ENCODE assay signal across 9 cellular contexts in genomic region chr15:89383635-89384604, GRCh38. TPM values are rescaled to one million over a fixed set of nuclear protein-coding genes. Genes with fewer than 3 reads are reported as not detected.
A peak's percentile ranks its signal among the peaks of the same experiment; 100 is the strongest.
DNase-seq lines count a peak whose midpoint lies in the region; ATAC-seq and TF ChIP-seq lines count a peak whose summit lies in the region.
"Had no signal": no experiment of that assay in that cellular context is flagged by ENCODE, and none has a peak within 500 bp of the region (broad histone marks: within the 10 kb centered on the region; RNA-seq: fewer than 3 reads in every experiment).

No MANE protein-coding gene starts in this region.

- H3K27ac Mint-ChIP-seq in WTC11 = no peak overlapping the region
- H3K27ac Mint-ChIP-seq in effector memory CD8-positive, alpha-beta T cell = no peak overlapping the region
- no peak overlapping the region for H3K27ac Mint-ChIP-seq in activated CD4-positive, alpha-beta T cell treated with anti-CD3 and anti-CD28 coated beads for 36 hours

- peak; percentile 50 for ATAC-seq in WTC11
- ATAC-seq in effector memory CD8-positive, alpha-beta T cell (replicated peaks) = no peak
- ATAC-seq in activated CD4-positive, alpha-beta T cell treated with anti-CD3 and anti-CD28 coated beads for 36 hours = no peak

- peaks cover 33% of the 10 kb centered on the region for H3K4me1 Mint-ChIP-seq in WTC11
- H3K4me1 Mint-ChIP-seq in effector memory CD8-positive, alpha-beta T cell (ENCODE audit: low read depth in 2 of 2) = peaks cover 0 to 2% of the 10 kb centered on the region in 2 donors
- H3K4me1 Mint-ChIP-seq in activated CD4-positive, alpha-beta T cell treated with anti-CD3 and anti-CD28 coated beads for 36 hours = no peaks in the 10 kb centered on the region

- no peaks in the 10 kb centered on the region for H3K9me3 Mint-ChIP-seq in WTC11
- H3K9me3 Mint-ChIP-seq in effector memory CD8-positive, alpha-beta T cell = no peaks in the 10 kb centered on the region
- H3K9me3 Mint-ChIP-seq in activated CD4-positive, alpha-beta T cell treated with anti-CD3 and anti-CD28 coated beads for 36 hours (ENCODE audit: low read depth) = no peaks in the 10 kb centered on the region

- CTCF ChIA-PET in WTC11 (lab: Charles Lee) = interaction anchor here (0.5 to 1.8 kb wide), 6 partner anchors 8 to 111 kb away, joined by 3 to 6 read pairs (median 4); no protein-coding TSS in a partner anchor
- CTCF ChIA-PET in activated CD4-positive, alpha-beta T cell treated with anti-CD3 and anti-CD28 coated beads for 36 hours (lab: Charles Lee) = interaction anchor here (0.6 to 1.2 kb wide), 3 partner anchors 17 to 212 kb away, joined by 3 to 4 read pairs (median 3); no protein-coding TSS in a partner anchor

- H3K36me3 Mint-ChIP-seq in WTC11 = no peaks in the 10 kb centered on the region
- no peaks in the 10 kb centered on the region for H3K36me3 Mint-ChIP-seq in effector memory CD8-positive, alpha-beta T cell (ENCODE audit: insufficient read depth)
- H3K36me3 Mint-ChIP-seq in activated CD4-positive, alpha-beta T cell treated with anti-CD3 and anti-CD28 coated beads for 36 hours (ENCODE audit: low read depth) = no peaks in the 10 kb centered on the region

- peak; percentile 79 for DNase-seq in DMS79 (lab: John Stamatoyannopoulos, UW)
- peak; percentile 76 for DNase-seq in NCI-H2029 treated with DMSO at 0.1 percent for 48 hours (lab: John Stamatoyannopoulos, UW)
- no peak for DNase-seq in WTC11 (ENCODE audit: low spot score)
- DNase-seq in medulla oblongata (ENCODE audit: extremely low spot score) = peak; percentile 87
- no peak for DNase-seq in activated CD4-positive, CD25-positive, alpha-beta regulatory T cell (lab: John Stamatoyannopoulos, UW)
- DNase-seq in effector memory CD8-positive, alpha-beta T cell = no peak
- DNase-seq in activated CD4-positive, alpha-beta T cell treated with anti-CD3 and anti-CD28 coated beads for 36 hours = no peak
- no peak for DNase-seq in HuH-7.5 (ENCODE audit: low spot score)
- DNase-seq: activated gamma-delta T cell had no signal

- peaks cover 97% of the 10 kb centered on the region for H3K27me3 Mint-ChIP-seq in WTC11 (ENCODE audit: low read depth)
- peaks cover 23 to 71% of the 10 kb centered on the region in 2 donors for H3K27me3 Mint-ChIP-seq in effector memory CD8-positive, alpha-beta T cell
- peaks cover 31% of the 10 kb centered on the region for H3K27me3 Mint-ChIP-seq in activated CD4-positive, alpha-beta T cell treated with anti-CD3 and anti-CD28 coated beads for 36 hours

- no peak overlapping the region for H3K4me3 Mint-ChIP-seq in WTC11
- H3K4me3 Mint-ChIP-seq in effector memory CD8-positive, alpha-beta T cell = no peak overlapping the region
- no peak overlapping the region for H3K4me3 Mint-ChIP-seq in activated CD4-positive, alpha-beta T cell treated with anti-CD3 and anti-CD28 coated beads for 36 hours

- no peak for TF ChIP-seq CTCF in WTC11 (IDR thresholded peaks at IDR 0.05)

- intact Hi-C loops in activated CD4-positive, alpha-beta T cell treated with anti-CD3 and anti-CD28 coated beads for 36 hours (cut with DNase I, micrococcal nuclease) = no loop called here

- POLR2A ChIA-PET in WTC11 (lab: Charles Lee) = interaction anchor here (0.8 kb wide), 1 partner anchor 10 kb away, joined by 3 read pairs; no protein-coding TSS in a partner anchor
- POLR2A ChIA-PET in activated CD4-positive, alpha-beta T cell treated with anti-CD3 and anti-CD28 coated beads for 36 hours (lab: Charles Lee) = no interaction called here

TF ChIP-seq in WTC11, 78 proteins besides CTCF, POLR2A, EP300 and RAD21:
- TF ChIP-seq ZNF219 (CRISPR knock-in tag; IDR thresholded peaks at IDR 0.05; ENCODE audit: borderline replicate concordance) (no peak), MLX (CRISPR knock-in tag; IDR thresholded peaks at IDR 0.05) (no peak), ZNF232 (CRISPR knock-in tag; IDR thresholded peaks at IDR 0.05) (no peak), ZBTB43 (CRISPR knock-in tag; IDR thresholded peaks at IDR 0.05) (no peak), SMAD4 (CRISPR knock-in tag; IDR thresholded peaks at IDR 0.05) (no peak), CREB1 (CRISPR knock-in tag; IDR thresholded peaks at IDR 0.05) (no peak), RELA (CRISPR knock-in tag; IDR thresholded peaks at IDR 0.05; ENCODE audit: borderline replicate concordance) (no peak), ZBTB21 (CRISPR knock-in tag; IDR thresholded peaks at IDR 0.05; ENCODE audit: borderline replicate concordance) (no peak), FOXP4 (CRISPR knock-in tag; IDR thresholded peaks at IDR 0.05) (no peak), E2F5 (CRISPR knock-in tag; IDR thresholded peaks at IDR 0.05) (no peak), ZNF423 (CRISPR knock-in tag; IDR thresholded peaks at IDR 0.05) (no peak), FOXP1 (CRISPR knock-in tag; IDR thresholded peaks at IDR 0.05; ENCODE audit: borderline replicate concordance) (no peak), ZNF416 (CRISPR knock-in tag; IDR thresholded peaks at IDR 0.05) (no peak), ZNF396 (CRISPR knock-in tag; IDR thresholded peaks at IDR 0.05; ENCODE audit: borderline replicate concordance) (no peak), FOXK1 (CRISPR knock-in tag; IDR thresholded peaks at IDR 0.05) (no peak), JUN (CRISPR knock-in tag; IDR thresholded peaks at IDR 0.05) (no peak)

RNA-seq across cellular contexts. Expression of gene POLG, which starts 49.3 kb away (rescaled TPM):
- total RNA-seq in WTC11 (2021) = 63.9 to 76.2 TPM (median 68.3 TPM) in 3 replicates
- total RNA-seq in activated CD4-positive, alpha-beta T cell treated with anti-CD3 and anti-CD28 coated beads for 36 hours = 10 to 100 TPM; 63.2 to 80.4 TPM

Comparison
In these comparisons a context has a peak if more than half of its experiments do, and no peak if none do; other contexts are left out.
1. DNase-seq: peak in DMS79 (single experiment), NCI-H2029 treated with DMSO at 0.1 percent for 48 hours (single experiment) and medulla oblongata (single experiment); none in WTC11 (single experiment), activated CD4-positive, CD25-positive, alpha-beta regulatory T cell (0 of 4), effector memory CD8-positive, alpha-beta T cell (0 of 3), activated CD4-positive, alpha-beta T cell treated with anti-CD3 and anti-CD28 coated beads for 36 hours (single experiment) and HuH-7.5 (single experiment).